Comparison of ENCODE assay signal across 1 cellular context in genomic region chr4:109007976-109008375, GRCh38.
A peak's percentile ranks its signal among the peaks of the same experiment; 100 is the strongest.
TF ChIP-seq lines count a peak whose summit lies in the region.

No MANE protein-coding gene starts in this region.

TF ChIP-seq in H1, 55 proteins besides CTCF, POLR2A, EP300 and RAD21:
- TF ChIP-seq SP1 (IDR thresholded peaks at IDR 0.05; ENCODE audit: low read depth, low read length) (no peak), ASH2L (IDR thresholded peaks at IDR 0.05; ENCODE audit: low read length) (no peak), JUND (IDR thresholded peaks at IDR 0.05; ENCODE audit: low read length) (no peak), FOSL1 (IDR thresholded peaks at IDR 0.05; ENCODE audit: insufficient read depth, low read depth, low read length) (no peak), NANOG (IDR thresholded peaks at IDR 0.05; ENCODE audit: insufficient read depth, low read depth, low read length, poor library complexity, severe bottlenecking) (peak; percentile 57), EGR1 (IDR thresholded peaks at IDR 0.05; ENCODE audit: borderline replicate concordance, low read depth, low read length) (no peak), ZNF274 (IDR thresholded peaks at IDR 0.05; ENCODE audit: borderline replicate concordance, extremely low read depth, low read length) (no peak), CBX5 (IDR thresholded peaks at IDR 0.05; ENCODE audit: low read depth, low read length) (no peak), TAF1 (IDR thresholded peaks at IDR 0.05; ENCODE audit: low read depth, low read length) (no peak), ATF2 (IDR thresholded peaks at IDR 0.05; ENCODE audit: low read length) (no peak), KDM1A (IDR thresholded peaks at IDR 0.05; ENCODE audit: borderline replicate concordance, low read length) (no peak), SIX5 (IDR thresholded peaks at IDR 0.05; ENCODE audit: low read depth, low read length) (no peak), POU5F1 (IDR thresholded peaks at IDR 0.05; ENCODE audit: low read depth, low read length) (no peak), SP4 (IDR thresholded peaks at IDR 0.05; ENCODE audit: low read length) (no peak), TBP (IDR thresholded peaks at IDR 0.05; ENCODE audit: low read depth, low read length) (no peak), TAF7 (optimal IDR thresholded peaks at IDR 0.05; ENCODE audit: borderline replicate concordance, low read depth, low read length) (no peak), MAFK (IDR thresholded peaks at IDR 0.05; ENCODE audit: low read depth, low read length) (no peak), TEAD4 (IDR thresholded peaks at IDR 0.05; ENCODE audit: low read depth, low read length) (peak; percentile 86), TCF12 (IDR thresholded peaks at IDR 0.05; ENCODE audit: low read depth, low read length) (0 out of 2 replicates have a peak, but pooled peaks have one; percentile 61), RXRA (IDR thresholded peaks at IDR 0.05; ENCODE audit: insufficient read depth, low read depth, low read length) (no peak), CHD2 (IDR thresholded peaks at IDR 0.05; ENCODE audit: low read length) (no peak), SAP30 (IDR thresholded peaks at IDR 0.05; ENCODE audit: insufficient read depth, insufficient replicate concordance, low read length) (no peak), BCL11A (IDR thresholded peaks at IDR 0.05; ENCODE audit: low read depth in 2 of 2, low read length in 2 of 2) (peak in 1 of 2 experiments; percentile 68), HDAC6 (IDR thresholded peaks at IDR 0.05; ENCODE audit: low read depth, low read length) (no peak), RBBP5 (IDR thresholded peaks at IDR 0.05; ENCODE audit: borderline replicate concordance, low read depth, low read length) (no peak), USF2 (IDR thresholded peaks at IDR 0.05; ENCODE audit: low read length) (no peak), GABPA (IDR thresholded peaks at IDR 0.05; ENCODE audit: borderline replicate concordance, insufficient read depth, low read length) (no peak), SRF (IDR thresholded peaks at IDR 0.05; ENCODE audit: low read depth, low read length) (no peak)
